9 cellular contexts compared by ENCODE assay signal in the genomic region with DNA sequence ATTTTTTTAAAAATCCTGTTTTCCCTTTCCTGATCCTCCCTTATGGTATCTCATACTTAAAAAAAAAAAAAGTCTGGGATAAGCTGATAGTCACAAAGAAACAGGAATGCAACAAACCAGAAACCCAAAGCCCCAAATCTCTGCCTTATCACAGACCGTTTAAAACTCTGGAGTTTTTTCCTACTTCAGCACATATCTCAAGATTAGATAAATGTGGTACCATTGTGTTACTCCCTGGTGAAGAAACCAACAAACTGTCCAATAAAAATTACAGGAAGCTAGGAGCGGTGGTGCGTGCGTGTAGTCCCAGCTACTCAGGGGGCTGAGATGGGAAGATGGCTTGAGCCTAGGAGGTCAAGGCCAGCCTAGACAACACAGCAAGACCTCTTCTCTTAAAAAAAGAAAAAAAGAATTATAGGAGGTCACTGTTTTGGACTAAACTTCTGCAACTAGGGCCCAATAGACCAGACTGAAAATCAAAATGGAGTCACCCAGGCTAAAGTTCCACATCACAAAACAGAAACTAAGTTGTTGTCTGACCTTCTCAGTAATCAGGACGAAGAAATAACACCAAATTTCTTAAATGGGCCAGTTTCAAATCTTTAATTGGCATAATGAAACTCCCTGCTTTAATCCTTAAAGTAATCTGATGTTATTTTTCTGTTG. TPM values are rescaled to one million over a fixed set of nuclear protein-coding genes. Genes with fewer than 3 reads are reported as not detected.
DNase-seq lines count a peak whose midpoint lies in the region; ATAC-seq and TF ChIP-seq lines count a peak whose summit lies in the region.
"Had no signal": no experiment of that assay in that cellular context is flagged by ENCODE, and none has a peak within 500 bp of the region (broad histone marks: within the 10 kb centered on the region; RNA-seq: fewer than 3 reads in every experiment).

No MANE protein-coding gene starts in this region.

- ATAC-seq in Right ventricle myocardium inferior (no peak), upper lobe of right lung (no peak), HG03196 (IDR thresholded peaks at IDR 0.05; ENCODE audit: unreplicated experiment) (no peak), gastroesophageal sphincter (no peak)

- DNase-seq in cardiac muscle cell (ENCODE audit: low read depth in 1 of 2, low spot score in 1 of 2) (peak in 1 of 2 donors; percentile 62), Right ventricle myocardium inferior (ENCODE audit: missing footprints) (no peak), mammary epithelial cell (no peak), mesothelial cell of epicardium (ENCODE audit: low spot score in 2 of 2, unreplicated experiment in 2 of 2) (no peak), upper lobe of right lung (no peak), foreskin fibroblast (no peak)

- peaks cover 18% of the 10 kb centered on the region for H3K4me1 ChIP-seq in cardiac muscle cell (ENCODE audit: low read depth)
- peaks cover 10% of the 10 kb centered on the region for H3K4me1 ChIP-seq in mammary epithelial cell (ENCODE audit: insufficient read depth, low read length)
- peaks cover 34% of the 10 kb centered on the region for H3K4me1 ChIP-seq in upper lobe of right lung
- H3K4me1 ChIP-seq in gastroesophageal sphincter: peaks cover 0 to 15% (median 0%) of the 10 kb centered on the region in 3 donors
- H3K4me1 ChIP-seq: HAP-1 had no signal

- H3K9ac ChIP-seq in mammary epithelial cell (ENCODE audit: insufficient read depth, low read length): no peak overlapping the region

- no peaks in the 10 kb centered on the region for H3K9me3 Mint-ChIP-seq in mesothelial cell of epicardium

- no peaks in the 10 kb centered on the region for H3K27me3 Mint-ChIP-seq in mesothelial cell of epicardium (ENCODE audit: low read depth)

- intact Hi-C loops in Right ventricle myocardium inferior (cut with DNase I): no loop called here
- intact Hi-C loops in mammary epithelial cell (cut with micrococcal nuclease): no loop called here
- intact Hi-C loops in upper lobe of right lung (cut with DNase I): no loop called here

- WGBS in mammary epithelial cell (ENCODE audit: low coverage, missing lambda C conversion rate): 100% methylated on average over 5 of the region's 5 CpGs
- 82 to 85% methylated on average over 5 of the region's 5 CpGs for WGBS in gastroesophageal sphincter (ENCODE audit: low coverage in 1 of 2), 2 donors

- TF ChIP-seq CTCF in cardiac muscle cell (IDR thresholded peaks at IDR 0.05; ENCODE audit: low read depth, low read length) (no peak), mammary epithelial cell (conservative IDR thresholded peaks at IDR 0.05 in 1 of 2, IDR thresholded peaks at IDR 0.05 in 1 of 2; ENCODE audit: extremely low read depth in 1 of 2, insufficient read depth in 1 of 2, low read depth in 1 of 2, low read length in 2 of 2) (no peak), mesothelial cell of epicardium (IDR thresholded peaks at IDR 0.05; ENCODE audit: unreplicated experiment) (no peak), upper lobe of right lung (IDR thresholded peaks at IDR 0.05) (no peak), gastroesophageal sphincter (IDR thresholded peaks at IDR 0.05) (no peak), foreskin fibroblast (IDR thresholded peaks at IDR 0.05; ENCODE audit: low read depth, low read length) (no peak)

- H3K27ac ChIP-seq in cardiac muscle cell (peak overlapping the region; percentile 62), mammary epithelial cell (ENCODE audit: insufficient read depth, low read depth, low read length) (peak overlapping the region; percentile 35), upper lobe of right lung (peak overlapping the region; percentile 86), gastroesophageal sphincter (peak overlapping the region in 2 of 4 donors; percentile 40 to 45)

- H3K4me3 Mint-ChIP-seq in mesothelial cell of epicardium: no peak overlapping the region

- no TSS peak for BruUV-seq in mammary epithelial cell (replicated peaks; lab: Mats Ljungman, UMichigan)

- no peaks in the 10 kb centered on the region for H3K79me2 ChIP-seq in mammary epithelial cell (ENCODE audit: insufficient read depth, low read length)

- H3K4me3 ChIP-seq in cardiac muscle cell (no peak overlapping the region), mammary epithelial cell (replicated peaks in 1 of 3; ENCODE audit: insufficient read depth in 1 of 3, low read depth in 2 of 3, low read length in 3 of 3) (no peak overlapping the region), upper lobe of right lung (peak overlapping the region; percentile 8), gastroesophageal sphincter (no peak overlapping the region), foreskin fibroblast (ENCODE audit: low read depth in 1 of 2, low read length in 2 of 2) (no peak overlapping the region)
- H3K4me3 ChIP-seq: HAP-1 had no signal

- no peaks in the 10 kb centered on the region for H3K36me3 ChIP-seq in cardiac muscle cell
- H3K36me3 ChIP-seq in mammary epithelial cell (ENCODE audit: insufficient read depth, low read length): no peaks in the 10 kb centered on the region
- H3K36me3 ChIP-seq in upper lobe of right lung: no peaks in the 10 kb centered on the region
- no peaks in the 10 kb centered on the region for H3K36me3 ChIP-seq in gastroesophageal sphincter
- H3K36me3 ChIP-seq: HAP-1 had no signal

- no peak for TF ChIP-seq EP300 in gastroesophageal sphincter (IDR thresholded peaks at IDR 0.05)

- H3K27me3 ChIP-seq in cardiac muscle cell (no peaks in the 10 kb centered on the region), mammary epithelial cell (ENCODE audit: insufficient read depth, low read length) (no peaks in the 10 kb centered on the region), upper lobe of right lung (no peaks in the 10 kb centered on the region), gastroesophageal sphincter (no peaks in the 10 kb centered on the region)

- CTCF ChIA-PET in mammary epithelial cell (lab: Charles Lee; ENCODE audit: low non-redundant PET): no interaction called here

- H3K36me3 Mint-ChIP-seq in mesothelial cell of epicardium: no peaks in the 10 kb centered on the region

- no peak overlapping the region for H2AFZ ChIP-seq in mammary epithelial cell (ENCODE audit: low read depth, low read length)

- no peaks in the 10 kb centered on the region for H4K20me1 ChIP-seq in mammary epithelial cell (ENCODE audit: insufficient read depth, low read length)

- in situ Hi-C loops in mammary epithelial cell (cut with MboI; ENCODE audit: low sequenced_read_pairs in 2 of 2): no loop called here

- dilution Hi-C loops in mammary epithelial cell (cut with HindIII; ENCODE audit: low sequenced_read_pairs): no loop called here

- peak overlapping the region; percentile 96 for H3K27ac Mint-ChIP-seq in mesothelial cell of epicardium

- peaks cover 39% of the 10 kb centered on the region for H3K4me1 Mint-ChIP-seq in mesothelial cell of epicardium

- H3K4me2 ChIP-seq in mammary epithelial cell (ENCODE audit: insufficient read depth, low read depth, low read length): no peak overlapping the region

- no peak for TF ChIP-seq POLR2A in gastroesophageal sphincter (IDR thresholded peaks at IDR 0.05)

- no peaks in the 10 kb centered on the region for H3K9me3 ChIP-seq in cardiac muscle cell (ENCODE audit: low read depth)
- H3K9me3 ChIP-seq in mammary epithelial cell (replicated peaks; ENCODE audit: insufficient read depth, low read length): no peaks in the 10 kb centered on the region
- H3K9me3 ChIP-seq in upper lobe of right lung: no peaks in the 10 kb centered on the region
- no peaks in the 10 kb centered on the region for H3K9me3 ChIP-seq in gastroesophageal sphincter
- H3K9me3 ChIP-seq: HAP-1 had no signal

RNA-seq across cellular contexts. Expression of a gene that starts 51.9 kb away (rescaled TPM):
- total RNA-seq in cardiac muscle cell: 1.1 and 2.3 TPM in 2 replicates
- 0.11 and 1.4 TPM in 2 replicates for polyA plus RNA-seq in cardiac muscle cell
- total RNA-seq in Right ventricle myocardium inferior: 4.7 TPM
- total RNA-seq in mammary epithelial cell: 1 to 10 TPM in 1 of 2 donors, under 1 TPM in 1; 0.45 to 3.0 TPM
- 1.7 TPM for polyA plus RNA-seq in mammary epithelial cell
- 1.1 TPM for polyA minus RNA-seq in mammary epithelial cell
- total RNA-seq in mesothelial cell of epicardium: 37.8 to 41.5 TPM (median 41.0 TPM) in 3 replicates
- 105 TPM for total RNA-seq in upper lobe of right lung
- 10 to 100 TPM in 3 of 4 donors, 1 to 10 TPM in 1; 9.1 to 36.9 (median 26.4) TPM for total RNA-seq in gastroesophageal sphincter
